28 cellular contexts compared by ENCODE assay signal in the genomic region with DNA sequence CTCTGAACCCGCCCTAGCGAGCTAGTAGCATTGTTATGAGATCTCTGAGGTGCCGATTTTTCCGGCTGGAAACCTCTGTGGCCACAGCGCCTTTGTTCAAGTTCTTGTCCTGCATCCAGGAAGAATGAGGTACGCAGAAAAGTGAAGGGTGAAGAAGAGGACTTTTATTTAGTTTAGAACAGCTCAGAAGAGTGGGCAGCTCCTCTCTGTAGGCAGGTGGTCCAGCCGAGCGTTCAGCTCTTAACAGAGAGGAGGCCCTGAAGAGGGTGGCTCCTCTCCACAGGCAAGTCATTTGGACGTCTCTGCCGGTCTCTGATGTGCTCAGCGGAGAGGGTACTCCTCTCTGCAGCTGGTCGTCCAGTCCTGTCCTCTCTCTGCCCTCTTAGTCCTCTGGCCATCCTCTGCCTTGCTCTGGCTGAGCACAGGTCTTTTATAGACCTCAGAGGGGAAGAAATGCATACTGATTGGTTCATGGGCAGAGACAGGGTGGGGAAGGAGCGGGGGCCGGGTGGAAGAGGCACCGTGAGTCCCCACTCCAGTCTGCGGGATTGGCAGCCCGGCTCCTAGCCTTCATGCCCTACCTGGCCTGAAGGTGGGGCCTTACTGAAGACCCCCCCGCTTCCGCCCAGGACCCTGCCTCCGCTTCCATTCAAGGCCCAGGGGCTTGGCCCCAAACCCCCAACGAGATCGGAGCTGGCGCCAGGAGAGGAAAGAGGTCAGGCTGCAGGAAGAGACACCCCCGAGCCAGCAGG.
DNase-seq lines count a peak whose midpoint lies in the region; ATAC-seq and TF ChIP-seq lines count a peak whose summit lies in the region.
"Had no signal": no experiment of that assay in that cellular context is flagged by ENCODE, and none has a peak within 500 bp of the region (broad histone marks: within the 10 kb centered on the region; RNA-seq: fewer than 3 reads in every experiment).

No MANE protein-coding gene starts in this region.

- no peaks in the 10 kb centered on the region for H3K27me3 ChIP-seq in Caco-2 (replicated peaks; ENCODE audit: control insufficient read depth, insufficient read depth, low read length)
- H3K27me3 ChIP-seq in H7 (ENCODE audit: control insufficient read depth, insufficient read depth, low read length) = no peaks in the 10 kb centered on the region
- H3K27me3 ChIP-seq: colonic mucosa, SJCRH30, testis, uterus had no signal

- CTCF ChIA-PET in Caco-2 (lab: Charles Lee) = no interaction called here
- CTCF ChIA-PET in activated CD4-positive, alpha-beta T cell treated with anti-CD3 and anti-CD28 coated beads for 36 hours (lab: Charles Lee) = no interaction called here
- CTCF ChIA-PET in Calu3 (lab: Charles Lee) = no interaction called here

- H3K36me3 Mint-ChIP-seq in Caco-2 (ENCODE audit: insufficient read depth, unreplicated experiment) (no peaks in the 10 kb centered on the region), Calu3 (ENCODE audit: insufficient read depth, unreplicated experiment) (no peaks in the 10 kb centered on the region), natural killer cell (no peaks in the 10 kb centered on the region)
- no peaks in the 10 kb centered on the region for H3K36me3 Mint-ChIP-seq in activated CD4-positive, alpha-beta T cell treated with anti-CD3 and anti-CD28 coated beads for 36 hours (ENCODE audit: low read depth)
- H3K36me3 Mint-ChIP-seq: activated CD4-positive, alpha-beta memory T cell treated with anti-CD3 and anti-CD28 coated beads for 36 hours; activated naive CD4-positive, alpha-beta T cell treated with anti-CD3 and anti-CD28 coated beads, Interleukin-2, amount 50 U/mL, for 24 hours; T-cell had no signal

- POLR2A ChIA-PET in Caco-2 (lab: Charles Lee) = no interaction called here
- POLR2A ChIA-PET in activated CD4-positive, alpha-beta T cell treated with anti-CD3 and anti-CD28 coated beads for 36 hours (lab: Charles Lee) = no interaction called here

- no peaks in the 10 kb centered on the region for H3K9me3 Mint-ChIP-seq in Caco-2 (ENCODE audit: unreplicated experiment)
- no peaks in the 10 kb centered on the region for H3K9me3 Mint-ChIP-seq in activated CD4-positive, alpha-beta T cell treated with anti-CD3 and anti-CD28 coated beads for 36 hours (ENCODE audit: low read depth)
- no peaks in the 10 kb centered on the region for H3K9me3 Mint-ChIP-seq in Calu3 (ENCODE audit: low read depth, unreplicated experiment)
- no peaks in the 10 kb centered on the region for H3K9me3 Mint-ChIP-seq in natural killer cell
- H3K9me3 Mint-ChIP-seq: activated CD4-positive, alpha-beta memory T cell treated with anti-CD3 and anti-CD28 coated beads for 36 hours; activated naive CD4-positive, alpha-beta T cell treated with anti-CD3 and anti-CD28 coated beads, Interleukin-2, amount 50 U/mL, for 24 hours; CD4-positive, alpha-beta T cell; T-cell had no signal

- DNase-seq in Caco-2 (no peak), H7 (peak; percentile 57), SW480 (ENCODE audit: low spot score) (peak; percentile 93), mucosa of descending colon (no peak), Calu3 (no peak), natural killer cell (no peak)
- no peak for DNase-seq in activated CD4-positive, alpha-beta T cell treated with anti-CD3 and anti-CD28 coated beads for 36 hours
- DNase-seq: activated CD4-positive, alpha-beta memory T cell treated with anti-CD3 and anti-CD28 coated beads for 36 hours; activated CD8-positive, alpha-beta memory T cell treated with anti-CD3 and anti-CD28 coated beads, Interleukin-2, amount 50 U/mL, for 4 hours; anterior cingulate cortex; CD4-positive, alpha-beta T cell; DMS 273 treated with DMSO at 0.1 percent for 48 hours; effector memory CD4-positive, alpha-beta T cell; erythroblast; GOT3; heart left ventricle; NCI-H2081 treated with DMSO at 0.1 percent for 48 hours; SJCRH30; stimulated activated naive CD4-positive, alpha-beta T cell treated with Interleukin-2 at 50 U/mL for 16 hours; T-cell; testis; uterus had no signal

- H3K36me3 ChIP-seq in Caco-2 (ENCODE audit: control insufficient read depth, insufficient read depth, low read length) (no peaks in the 10 kb centered on the region), H7 (replicated peaks; ENCODE audit: control insufficient read depth, insufficient read depth, low read length) (no peaks in the 10 kb centered on the region), mucosa of descending colon (ENCODE audit: low read depth) (no peaks in the 10 kb centered on the region)
- H3K36me3 ChIP-seq: cardiac muscle cell, colonic mucosa, heart left ventricle, neutrophil, SJCRH30, uterus had no signal

- TF ChIP-seq CTCF in Caco-2 (IDR thresholded peaks at IDR 0.05; ENCODE audit: insufficient read depth in 1 of 2, low read depth in 1 of 2, low read length in 1 of 2, severe bottlenecking in 1 of 2, unreplicated experiment in 1 of 2) (no peak), mucosa of descending colon (IDR thresholded peaks at IDR 0.05) (no peak), Calu3 (IDR thresholded peaks at IDR 0.05; ENCODE audit: unreplicated experiment) (no peak), natural killer cell (IDR thresholded peaks at IDR 0.05) (no peak)

- no peak overlapping the region for H3K4me3 ChIP-seq in Caco-2 (ENCODE audit: low read depth, low read length)
- peak overlapping the region; percentile 8; the same call in 1 of the 2 replicates for H3K4me3 ChIP-seq in H7 (ENCODE audit: insufficient read depth, low read depth, low read length)
- no peak overlapping the region for H3K4me3 ChIP-seq in mucosa of descending colon
- H3K4me3 ChIP-seq: cardiac muscle cell, colonic mucosa, heart left ventricle, SJCRH30, testis, uterus had no signal

- no peaks in the 10 kb centered on the region for H3K27me3 Mint-ChIP-seq in Caco-2 (ENCODE audit: insufficient read depth, unreplicated experiment)
- no peaks in the 10 kb centered on the region for H3K27me3 Mint-ChIP-seq in activated CD4-positive, alpha-beta T cell treated with anti-CD3 and anti-CD28 coated beads for 36 hours
- H3K27me3 Mint-ChIP-seq in Calu3 (ENCODE audit: unreplicated experiment) = peaks cover 98% of the 10 kb centered on the region
- H3K27me3 Mint-ChIP-seq in natural killer cell (ENCODE audit: low read depth in 2 of 2) = peaks cover 16 to 23% of the 10 kb centered on the region in 2 donors
- H3K27me3 Mint-ChIP-seq: activated naive CD4-positive, alpha-beta T cell treated with anti-CD3 and anti-CD28 coated beads, Interleukin-2, amount 50 U/mL, for 24 hours had no signal

- H3K4me3 Mint-ChIP-seq in Caco-2 (ENCODE audit: unreplicated experiment) = peak overlapping the region; percentile 48
- H3K4me3 Mint-ChIP-seq in activated CD4-positive, alpha-beta T cell treated with anti-CD3 and anti-CD28 coated beads for 36 hours = no peak overlapping the region
- no peak overlapping the region for H3K4me3 Mint-ChIP-seq in Calu3 (ENCODE audit: low read depth, unreplicated experiment)
- no peak overlapping the region for H3K4me3 Mint-ChIP-seq in natural killer cell
- H3K4me3 Mint-ChIP-seq: activated CD4-positive, alpha-beta memory T cell treated with anti-CD3 and anti-CD28 coated beads for 36 hours; activated naive CD4-positive, alpha-beta T cell treated with anti-CD3 and anti-CD28 coated beads, Interleukin-2, amount 50 U/mL, for 24 hours; CD4-positive, alpha-beta T cell; T-cell had no signal

- H3K4me1 Mint-ChIP-seq in Caco-2 (ENCODE audit: low read depth, unreplicated experiment) = peaks cover 8% of the 10 kb centered on the region
- H3K4me1 Mint-ChIP-seq in activated CD4-positive, alpha-beta T cell treated with anti-CD3 and anti-CD28 coated beads for 36 hours = peaks cover 19% of the 10 kb centered on the region
- no peaks in the 10 kb centered on the region for H3K4me1 Mint-ChIP-seq in Calu3 (ENCODE audit: low read depth, unreplicated experiment)
- H3K4me1 Mint-ChIP-seq in natural killer cell = no peaks in the 10 kb centered on the region

- BruUV-seq in Caco-2 (replicated peaks; lab: Mats Ljungman, UMichigan) (no TSS peak), Calu3 (replicated peaks; lab: Mats Ljungman, UMichigan) (no TSS peak)

- ATAC-seq in mucosa of descending colon (peak; percentile 42), natural killer cell (no peak)
- ATAC-seq in activated CD4-positive, alpha-beta T cell treated with anti-CD3 and anti-CD28 coated beads for 36 hours = no peak
- ATAC-seq: heart left ventricle, HepG2, Panc1, T-cell had no signal

- peaks cover 6% of the 10 kb centered on the region; the same call in 1 of the 2 replicates for H3K4me1 ChIP-seq in Caco-2
- peaks cover 7% of the 10 kb centered on the region for H3K4me1 ChIP-seq in mucosa of descending colon (ENCODE audit: low read depth)
- H3K4me1 ChIP-seq: colonic mucosa, heart left ventricle, testis, uterus had no signal

- H3K27ac Mint-ChIP-seq in Caco-2 (ENCODE audit: unreplicated experiment) (no peak overlapping the region), Calu3 (ENCODE audit: unreplicated experiment) (no peak overlapping the region), natural killer cell (no peak overlapping the region)
- H3K27ac Mint-ChIP-seq in activated CD4-positive, alpha-beta T cell treated with anti-CD3 and anti-CD28 coated beads for 36 hours = no peak overlapping the region
- H3K27ac Mint-ChIP-seq: activated CD4-positive, alpha-beta memory T cell treated with anti-CD3 and anti-CD28 coated beads for 36 hours; activated naive CD4-positive, alpha-beta T cell treated with anti-CD3 and anti-CD28 coated beads, Interleukin-2, amount 50 U/mL, for 24 hours; CD4-positive, alpha-beta T cell; T-cell had no signal

- no peaks in the 10 kb centered on the region for H3K9me3 ChIP-seq in Caco-2
- no peaks in the 10 kb centered on the region for H3K9me3 ChIP-seq in mucosa of descending colon
- H3K9me3 ChIP-seq: colonic mucosa, neutrophil, SJCRH30, testis, uterus had no signal

- intact Hi-C loops in Caco-2 (cut with micrococcal nuclease; ENCODE audit: unreplicated experiment) (no loop called here), mucosa of descending colon (cut with DNase I, micrococcal nuclease) (no loop called here), Calu3 (cut with micrococcal nuclease; ENCODE audit: unreplicated experiment) (no loop called here), natural killer cell (cut with micrococcal nuclease) (no loop called here)
- intact Hi-C loops in activated CD4-positive, alpha-beta T cell treated with anti-CD3 and anti-CD28 coated beads for 36 hours (cut with DNase I, micrococcal nuclease) = no loop called here

Comparison
In these comparisons a context has a peak if more than half of its experiments do, and no peak if none do; other contexts are left out.
1. DNase-seq: peak in H7 (single experiment) and SW480 (single experiment); none in Caco-2 (0 of 2), mucosa of descending colon (0 of 3), activated CD4-positive, alpha-beta T cell treated with anti-CD3 and anti-CD28 coated beads for 36 hours (single experiment), Calu3 (single experiment) and natural killer cell (single experiment).